Comparison of ENCODE assay signal across 8 cellular contexts in genomic region chr1:120117371-120118177, GRCh38. TPM values are rescaled to one million over a fixed set of nuclear protein-coding genes. Genes with fewer than 3 reads are reported as not detected.
DNase-seq lines count a peak whose midpoint lies in the region; ATAC-seq, FAIRE-seq and TF ChIP-seq lines count a peak whose summit lies in the region.
"Not testable (repeated sequence)": the region's sequence is repeated elsewhere in the genome, so short reads cannot be mapped to it uniquely, and the experiment has no call there.

No MANE protein-coding gene starts in this region.

- intact Hi-C loops in mucosa of descending colon (cut with DNase I, micrococcal nuclease); transverse colon (cut with DNase I; ENCODE audit: low total_unique reads): not testable (repeated sequence)

- not testable (repeated sequence) for H3K27me3 Mint-ChIP-seq in T-helper 17 cell

- not testable (repeated sequence) for DNase-seq in HTR-8/SVneo (ENCODE audit: insufficient read length, low spot score); T-helper 17 cell
- DNase-seq in fibroblast of villous mesenchyme (ENCODE audit: low read depth) (peak; percentile 80), mucosa of descending colon (peak; percentile 25 to 58 (median 40)), transverse colon (peak; percentile 45)

- not testable (repeated sequence) for TF ChIP-seq EP300 in transverse colon (IDR thresholded peaks at IDR 0.05; ENCODE audit: low read depth)

- peak; percentile 62 for ATAC-seq in GM18498 (IDR thresholded peaks at IDR 0.05; ENCODE audit: unreplicated experiment)
- peak; percentile 42 for ATAC-seq in GM21360 (IDR thresholded peaks at IDR 0.05; ENCODE audit: unreplicated experiment)
- peak; percentile 67 for ATAC-seq in HG02885 (IDR thresholded peaks at IDR 0.05; ENCODE audit: poor library complexity, unreplicated experiment)
- ATAC-seq in T-helper 17 cell: peak; percentile 78
- peak; percentile 64 for ATAC-seq in mucosa of descending colon

- not testable (repeated sequence) for H3K27ac ChIP-seq in transverse colon

- in situ Hi-C loops in transverse colon (cut with MboI; ENCODE audit: low pct_ligation_motif_present in 1 of 4, low pct_unique_long_range_greater_than_20kb in 1 of 4, low sequenced_read_pairs in 3 of 4): not testable (repeated sequence)

- not testable (repeated sequence) for H3K9me3 ChIP-seq in T-helper 17 cell (ENCODE audit: control insufficient read depth, low read length, poor library complexity, severe bottlenecking); mucosa of descending colon; transverse colon

- not testable (repeated sequence) for H3K4me3 ChIP-seq in fibroblast of villous mesenchyme (ENCODE audit: low read depth, low read length); mucosa of descending colon; transverse colon

- not testable (repeated sequence) for H3K4me3 Mint-ChIP-seq in T-helper 17 cell

- not testable (repeated sequence) for H3K36me3 Mint-ChIP-seq in T-helper 17 cell (ENCODE audit: low read depth)

- not testable (repeated sequence) for H3K27ac Mint-ChIP-seq in T-helper 17 cell

- TF ChIP-seq POLR2A in transverse colon (IDR thresholded peaks at IDR 0.05): not testable (repeated sequence)

- FAIRE-seq in HTR-8/SVneo (lab: Jason Lieb, UNC): peak; percentile 74

- not testable (repeated sequence) for H3K4me1 ChIP-seq in mucosa of descending colon (ENCODE audit: low read depth); transverse colon

- H3K36me3 ChIP-seq in mucosa of descending colon (ENCODE audit: low read depth); transverse colon: not testable (repeated sequence)

- TF ChIP-seq CTCF in fibroblast of villous mesenchyme (IDR thresholded peaks at IDR 0.05; ENCODE audit: insufficient read depth, low read depth, low read length); mucosa of descending colon (IDR thresholded peaks at IDR 0.05); transverse colon (IDR thresholded peaks at IDR 0.05): not testable (repeated sequence)

- not testable (repeated sequence) for H3K4me1 Mint-ChIP-seq in T-helper 17 cell

- 13 to 28% methylated on average over 2 of the region's 4 CpGs for WGBS in transverse colon (ENCODE audit: low coverage in 1 of 2), 2 donors

- not testable (repeated sequence) for H3K27me3 ChIP-seq in transverse colon

RNA-seq across cellular contexts. Expression of gene NOTCH2, which starts 48.1 kb away (rescaled TPM):
- total RNA-seq in T-helper 17 cell: 10 to 100 TPM; 71.2 to 73.0 TPM
- 187 and 200 TPM in 2 replicates for total RNA-seq in fibroblast of villous mesenchyme
- 10 to 100 TPM; 57.7 to 99.3 (median 60.8) TPM for total RNA-seq in mucosa of descending colon
- 10 to 100 TPM; 24.7 to 80.0 (median 47.1) TPM for total RNA-seq in transverse colon

RNA-seq across cellular contexts. Expression of gene SEC22B, which starts 58.7 kb away (rescaled TPM):
- 10 to 100 TPM; 24.2 to 28.4 TPM for total RNA-seq in T-helper 17 cell
- 47.4 and 77.3 TPM in 2 replicates for total RNA-seq in fibroblast of villous mesenchyme
- 10 to 100 TPM; 25.0 to 29.2 (median 28.3) TPM for total RNA-seq in mucosa of descending colon
- 10 to 100 TPM in 3 of 4 donors, 1 to 10 TPM in 1; 9.8 to 27.8 (median 20.6) TPM for total RNA-seq in transverse colon
